ENCODE assay signal across 17 cellular contexts in genomic region chr5:162473051-162473714, GRCh38.
A peak's percentile ranks its signal among the peaks of the same experiment; 100 is the strongest.
DNase-seq lines count a peak whose midpoint lies in the region; ATAC-seq and TF ChIP-seq lines count a peak whose summit lies in the region.
"Had no signal": no experiment of that assay in that cellular context is flagged by ENCODE, and none has a peak within 500 bp of the region (broad histone marks: within the 10 kb centered on the region; RNA-seq: fewer than 3 reads in every experiment).

No MANE protein-coding gene starts in this region.

- no peak for TF ChIP-seq CTCF in WERI-Rb-1 (IDR thresholded peaks at IDR 0.05; ENCODE audit: low read depth, low read length)

- H3K27me3 Mint-ChIP-seq in T-cell, result no peaks in the 10 kb centered on the region
- H3K27me3 Mint-ChIP-seq: B cell had no signal

- no peaks in the 10 kb centered on the region for H3K27me3 ChIP-seq in aorta (ENCODE audit: control insufficient read depth in 1 of 2, insufficient read depth in 2 of 2, low read length in 1 of 2)
- peaks cover 14% of the 10 kb centered on the region for H3K27me3 ChIP-seq in WERI-Rb-1 (ENCODE audit: insufficient read depth, low read depth, severe bottlenecking)
- H3K27me3 ChIP-seq: BLaER1 treated with 17β-estradiol and CSF1 and Interleukin-3, amounts not matched to agents 10 nM and 100 nM had no signal

- WGBS in aorta, 2 donors, result 2 to 13% methylated on average over 2 of the region's 2 CpGs

- peaks cover 2% of the 10 kb centered on the region for H3K9me3 ChIP-seq in aorta (ENCODE audit: control insufficient read depth, low read length)
- H3K9me3 ChIP-seq in WERI-Rb-1 (ENCODE audit: severe bottlenecking), result no peaks in the 10 kb centered on the region

- no peaks in the 10 kb centered on the region for H3K36me3 Mint-ChIP-seq in T-cell
- H3K36me3 Mint-ChIP-seq: CD8-positive, alpha-beta T cell had no signal

- DNase-seq in Ammon's horn (ENCODE audit: low spot score) (peak; percentile 71), hippocampal formation (lab: John Stamatoyannopoulos, UW) (peak; percentile 7 to 47), midbrain (lab: John Stamatoyannopoulos, UW) (peak; percentile 38), superior temporal gyrus (ENCODE audit: extremely low spot score) (peak; percentile 55), aorta (no peak), retina (no peak), T-cell (no peak), WERI-Rb-1 (no peak)
- DNase-seq: 8988T; Calu3; CD8-positive, alpha-beta T cell; DMS79 treated with DMSO at 0.1 percent for 48 hours; GF-D8; HCEC 1CT had no signal

- no peaks in the 10 kb centered on the region for H3K36me3 ChIP-seq in aorta (ENCODE audit: control insufficient read depth in 1 of 2, insufficient read depth in 2 of 2, low read length in 1 of 2)
- H3K36me3 ChIP-seq in WERI-Rb-1, result no peaks in the 10 kb centered on the region
- H3K36me3 ChIP-seq: BLaER1 treated with 17β-estradiol and CSF1 and Interleukin-3, amounts not matched to agents 10 nM and 100 nM had no signal

- CTCF ChIA-PET in T-cell (lab: Charles Lee), result no interaction called here

- intact Hi-C loops in aorta (cut with DNase I), result no loop called here

- H3K4me1 ChIP-seq in aorta (ENCODE audit: control insufficient read depth in 1 of 2, insufficient read depth in 2 of 2, low read length in 2 of 2), result peaks cover 0 to 4% of the 10 kb centered on the region in 2 donors

- H3K4me3 Mint-ChIP-seq in T-cell, result no peak overlapping the region
- H3K4me3 Mint-ChIP-seq: B cell; CD8-positive, alpha-beta T cell; GM23338 had no signal

- POLR2A ChIA-PET in T-cell (lab: Charles Lee), result no interaction called here

- no peaks in the 10 kb centered on the region for H3K4me1 Mint-ChIP-seq in T-cell
- H3K4me1 Mint-ChIP-seq: B cell, GM23338 had no signal

- H3K9me3 Mint-ChIP-seq in T-cell, result peaks cover 4 to 6% (median 5%) of the 10 kb centered on the region in 3 donors

- ATAC-seq in aorta (ENCODE audit: low FRiP score), result no peak
- no peak for ATAC-seq in T-cell (replicated peaks in 1 of 4)
- ATAC-seq: CD8-positive, alpha-beta T cell; GM23338 had no signal

- H3K27ac ChIP-seq in aorta (ENCODE audit: low read depth in 1 of 2, low read length in 2 of 2) (no peak overlapping the region), WERI-Rb-1 (no peak overlapping the region)
- H3K27ac ChIP-seq: BLaER1 treated with 17β-estradiol and CSF1 and Interleukin-3, amounts not matched to agents 10 nM and 100 nM had no signal

- H3K4me3 ChIP-seq in aorta (ENCODE audit: low read length in 2 of 2) (no peak overlapping the region), WERI-Rb-1 (ENCODE audit: low read depth, low read length) (no peak overlapping the region)
- H3K4me3 ChIP-seq: BLaER1 treated with 17β-estradiol and CSF1 and Interleukin-3, amounts not matched to agents 10 nM and 100 nM; GM23338 had no signal

- no peak overlapping the region for H3K27ac Mint-ChIP-seq in T-cell
- H3K27ac Mint-ChIP-seq: B cell; CD8-positive, alpha-beta T cell; GM23338 had no signal

Comparison
In these comparisons a context has a peak if more than half of its experiments do, and no peak if none do; other contexts are left out.
1. DNase-seq: peak in Ammon's horn (single experiment), hippocampal formation (2 of 2), midbrain (single experiment) and superior temporal gyrus (single experiment); none in aorta (0 of 2), retina (single experiment), T-cell (0 of 34) and WERI-Rb-1 (single experiment).